8 cellular contexts compared by ENCODE assay signal in genomic region chr13:48783181-48783630, GRCh38.
DNase-seq lines count a peak whose midpoint lies in the region; ATAC-seq and TF ChIP-seq lines count a peak whose summit lies in the region.

No MANE protein-coding gene starts in this region.

- DNase-seq in Ammon's horn (ENCODE audit: low spot score) (peak; percentile 38), MV-4-11 (lab: John Stamatoyannopoulos, UW) (peak; percentile 97), MCF 10A (ENCODE audit: unreplicated experiment) (peak; percentile 99), medulla oblongata (ENCODE audit: extremely low spot score) (peak; percentile 19), amniotic stem cell (lab: John Stamatoyannopoulos, UW) (no peak), NCI-H2081 treated with DMSO at 0.1 percent for 48 hours (lab: John Stamatoyannopoulos, UW) (no peak)
- DNase-seq in activated CD4-positive, alpha-beta T cell treated with anti-CD3 and anti-CD28 coated beads for 1 hour, result no peak

- H3K27ac Mint-ChIP-seq in MCF 10A (ENCODE audit: low read depth, unreplicated experiment), result peak overlapping the region; percentile 88

- CTCF ChIA-PET in MCF 10A (lab: Yijun Ruan, JAX), result interaction anchor here (0.6 to 2.4 kb wide), 8 partner anchors 10 to 497 kb away, joined by 3 to 9 read pairs (median 4); no protein-coding TSS in a partner anchor

- no peaks in the 10 kb centered on the region for H3K36me3 Mint-ChIP-seq in MCF 10A (ENCODE audit: insufficient read depth, unreplicated experiment)

- peak overlapping the region; percentile 35 for H3K4me3 Mint-ChIP-seq in MCF 10A (ENCODE audit: unreplicated experiment)

- ATAC-seq in HG02852 (IDR thresholded peaks at IDR 0.05; ENCODE audit: unreplicated experiment), result no peak

- H3K27me3 Mint-ChIP-seq in MCF 10A (ENCODE audit: insufficient read depth, unreplicated experiment), result no peaks in the 10 kb centered on the region

- intact Hi-C loops in MCF 10A (cut with micrococcal nuclease), result loop anchor here (1.0 kb wide), 2 partner anchors 109 to 193 kb away; no protein-coding TSS in a partner anchor

- BruUV-seq in MCF 10A (replicated peaks; lab: Mats Ljungman, UMichigan), result no TSS peak

- POLR2A ChIA-PET in MCF 10A (lab: Yijun Ruan, JAX), result interaction anchor here (0.6 to 1.8 kb wide), 17 partner anchors 10 to 1968 kb away, joined by 3 to 7 read pairs (median 3); partner anchors contain the start of genes CDADC1, FNDC3A and RCBTB2

- TF ChIP-seq CTCF in MCF 10A (IDR thresholded peaks at IDR 0.05; ENCODE audit: unreplicated experiment), result no peak

- peaks cover 9% of the 10 kb centered on the region for H3K9me3 Mint-ChIP-seq in MCF 10A (ENCODE audit: unreplicated experiment)

- peaks cover 24% of the 10 kb centered on the region for H3K4me1 Mint-ChIP-seq in MCF 10A (ENCODE audit: insufficient read depth, unreplicated experiment)

Comparison
In these comparisons a context has a peak if more than half of its experiments do, and no peak if none do; other contexts are left out.
1. DNase-seq: peak in Ammon's horn (single experiment), MV-4-11 (single experiment), MCF 10A (single experiment) and medulla oblongata (single experiment); none in amniotic stem cell (single experiment), activated CD4-positive, alpha-beta T cell treated with anti-CD3 and anti-CD28 coated beads for 1 hour (single experiment) and NCI-H2081 treated with DMSO at 0.1 percent for 48 hours (single experiment).